ENCODE assay signal across 9 cellular contexts in genomic region chr3:191051037-191051436, GRCh38.
DNase-seq lines count a peak whose midpoint lies in the region; ATAC-seq, FAIRE-seq and TF ChIP-seq lines count a peak whose summit lies in the region.
"Had no signal": no experiment of that assay in that cellular context is flagged by ENCODE, and none has a peak within 500 bp of the region (broad histone marks: within the 10 kb centered on the region; RNA-seq: fewer than 3 reads in every experiment).

No MANE protein-coding gene starts in this region.

- H3K27me3 ChIP-seq in hepatocyte = no peaks in the 10 kb centered on the region
- H3K27me3 ChIP-seq in naive thymus-derived CD4-positive, alpha-beta T cell (ENCODE audit: control insufficient read depth in 2 of 2, insufficient read depth in 2 of 2, low read length in 2 of 2) = no peaks in the 10 kb centered on the region

- no peaks in the 10 kb centered on the region for H3K27me3 Mint-ChIP-seq in naive thymus-derived CD4-positive, alpha-beta T cell

- CTCF ChIA-PET in naive thymus-derived CD4-positive, alpha-beta T cell (lab: Charles Lee) = no interaction called here

- peaks cover 0 to 6% (median 2%) of the 10 kb centered on the region in 11 donors for H3K9me3 Mint-ChIP-seq in naive thymus-derived CD4-positive, alpha-beta T cell

- peak; percentile 29 for TF ChIP-seq CTCF in GM12873 (IDR thresholded peaks at IDR 0.05; ENCODE audit: insufficient read depth, low read depth, low read length, missing control alignments)
- peak; percentile 67 for TF ChIP-seq CTCF in hepatocyte (IDR thresholded peaks at IDR 0.05; ENCODE audit: poor library complexity)

- no peaks in the 10 kb centered on the region for H4K20me1 ChIP-seq in hepatocyte (ENCODE audit: insufficient read depth, poor library complexity, severe bottlenecking)

- FAIRE-seq in A204.1 (lab: Jason Lieb, UNC) = peak; percentile 97
- FAIRE-seq: colon had no signal

- H3K4me3 Mint-ChIP-seq in naive thymus-derived CD4-positive, alpha-beta T cell = no peak overlapping the region

- H3K79me2 ChIP-seq in hepatocyte = no peaks in the 10 kb centered on the region

- POLR2A ChIA-PET in naive thymus-derived CD4-positive, alpha-beta T cell (lab: Charles Lee) = no interaction called here

- no peaks in the 10 kb centered on the region for H3K36me3 ChIP-seq in hepatocyte (replicated peaks; ENCODE audit: insufficient read depth, low read depth)
- H3K36me3 ChIP-seq in naive thymus-derived CD4-positive, alpha-beta T cell (ENCODE audit: control insufficient read depth in 2 of 3, insufficient read depth in 3 of 3, low read length in 3 of 3) = no peaks in the 10 kb centered on the region

- H3K4me3 ChIP-seq in hepatocyte = no peak overlapping the region
- H3K4me3 ChIP-seq in naive thymus-derived CD4-positive, alpha-beta T cell (ENCODE audit: low read length) = no peak overlapping the region

- intact Hi-C loops in naive thymus-derived CD4-positive, alpha-beta T cell (cut with micrococcal nuclease) = loop anchor here in 1 of 2 donors (2.0 to 10.0 kb wide), 2 partner anchors 166 to 236 kb away; no protein-coding TSS in a partner anchor

- H2AFZ ChIP-seq in hepatocyte = no peak overlapping the region

- no peaks in the 10 kb centered on the region for H3K36me3 Mint-ChIP-seq in naive thymus-derived CD4-positive, alpha-beta T cell

- in situ Hi-C loops in KBM-7 (cut with MboI; ENCODE audit: low pct_unique_long_range_greater_than_20kb, low sequenced_read_pairs) = no loop called here

- H3K9me2 ChIP-seq in hepatocyte (replicated peaks; ENCODE audit: insufficient read depth) = no peaks in the 10 kb centered on the region

- H3K4me1 ChIP-seq in hepatocyte (ENCODE audit: insufficient read depth) = no peaks in the 10 kb centered on the region
- no peaks in the 10 kb centered on the region for H3K4me1 ChIP-seq in naive thymus-derived CD4-positive, alpha-beta T cell (ENCODE audit: control insufficient read depth in 2 of 2, insufficient read depth in 2 of 2, low read length in 2 of 2)

- no peaks in the 10 kb centered on the region for H3K9me3 ChIP-seq in hepatocyte (ENCODE audit: low read depth)
- no peaks in the 10 kb centered on the region for H3K9me3 ChIP-seq in naive thymus-derived CD4-positive, alpha-beta T cell (ENCODE audit: control insufficient read depth in 2 of 3, low read length in 3 of 3)

- no peak overlapping the region for H3K27ac ChIP-seq in hepatocyte
- no peak overlapping the region for H3K27ac ChIP-seq in naive thymus-derived CD4-positive, alpha-beta T cell (ENCODE audit: low read depth, low read length)

- H3K4me1 Mint-ChIP-seq in naive thymus-derived CD4-positive, alpha-beta T cell = no peaks in the 10 kb centered on the region

- 19% methylated on average over 4 of the region's 4 CpGs for WGBS in hepatocyte (ENCODE audit: low lambda C conversion rate, missing lambda C conversion rate)

- no peak overlapping the region for H3K27ac Mint-ChIP-seq in naive thymus-derived CD4-positive, alpha-beta T cell

- DNase-seq in KBM-7 = peak; percentile 70
- DNase-seq in hepatocyte (ENCODE audit: low spot score) = peak; percentile 47
- no peak for DNase-seq in 8988T
- DNase-seq in naive thymus-derived CD4-positive, alpha-beta T cell = no peak

- ATAC-seq in SK-N-SH treated with all-trans-retinoic acid at 6 μM for 48 hours = peak; percentile 82
- no peak for ATAC-seq in HG03460 (IDR thresholded peaks at IDR 0.05; ENCODE audit: unreplicated experiment)
- no peak for ATAC-seq in naive thymus-derived CD4-positive, alpha-beta T cell

- H3K4me2 ChIP-seq in hepatocyte = no peak overlapping the region

TF ChIP-seq in SK-N-SH treated with all-trans-retinoic acid at 6 μM for 48 hours, 23 proteins besides CTCF, POLR2A, EP300 and RAD21:
- no peak for TF ChIP-seq ESRRG (CRISPR knock-in tag; IDR thresholded peaks at IDR 0.05)
- TF ChIP-seq BACH2 (CRISPR knock-in tag; IDR thresholded peaks at IDR 0.05; ENCODE audit: borderline replicate concordance) = no peak
- TF ChIP-seq TOX (CRISPR knock-in tag; IDR thresholded peaks at IDR 0.05; ENCODE audit: borderline replicate concordance) = no peak
- TF ChIP-seq ZC3H10 (CRISPR knock-in tag; IDR thresholded peaks at IDR 0.05) = no peak
- no peak for TF ChIP-seq ZFP30 (CRISPR knock-in tag; IDR thresholded peaks at IDR 0.05)
- TF ChIP-seq SNAI2 (CRISPR knock-in tag; IDR thresholded peaks at IDR 0.05) = no peak
- TF ChIP-seq ZNF70 (CRISPR knock-in tag; IDR thresholded peaks at IDR 0.05) = no peak
- TF ChIP-seq RARB (CRISPR knock-in tag; IDR thresholded peaks at IDR 0.05) = no peak
- TF ChIP-seq TSHZ2 (CRISPR knock-in tag; IDR thresholded peaks at IDR 0.05) = no peak

Comparison
In these comparisons a context has a peak if more than half of its experiments do, and no peak if none do; other contexts are left out.
1. DNase-seq: peak in KBM-7 (single experiment) and hepatocyte (single experiment); none in 8988T (single experiment) and naive thymus-derived CD4-positive, alpha-beta T cell (0 of 9).